ENCODE assay signal across 15 cellular contexts in genomic region chr11:108246309-108246708, GRCh38.
"Had no signal": no experiment of that assay in that cellular context is flagged by ENCODE, and none has a peak within 500 bp of the region (broad histone marks: within the 10 kb centered on the region; RNA-seq: fewer than 3 reads in every experiment).

No MANE protein-coding gene starts in this region.

- H3K27me3 ChIP-seq: ascending aorta, gastrocnemius medialis, heart left ventricle, neural progenitor cell, ovary, tibial artery had no signal

- H3K27ac ChIP-seq: ascending aorta, gastrocnemius medialis, heart left ventricle, neural progenitor cell, ovary, tibial artery had no signal

- H3K4me1 ChIP-seq: ascending aorta, gastrocnemius medialis, heart left ventricle, neural progenitor cell, tibial artery had no signal

- H3K27me3 Mint-ChIP-seq: activated CD4-positive, alpha-beta memory T cell treated with anti-CD3 and anti-CD28 coated beads, Interleukin-2, amount 10 ng/mL, durations not matched to agents 7 days and 5 days had no signal

- H3K36me3 ChIP-seq: ovary had no signal

- H3K4me2 ChIP-seq: neural progenitor cell had no signal

- FAIRE-seq: bronchial epithelial cell, urothelium cell line had no signal

- H3K4me3 Mint-ChIP-seq: activated CD4-positive, alpha-beta memory T cell treated with anti-CD3 and anti-CD28 coated beads, Interleukin-2, amount 10 ng/mL, durations not matched to agents 7 days and 5 days; endodermal cell; neural progenitor cell had no signal

- H2AFZ ChIP-seq: neural progenitor cell had no signal

- H3K4me1 Mint-ChIP-seq: endodermal cell, neural progenitor cell had no signal

- H3K4me3 ChIP-seq: ascending aorta, gastrocnemius medialis, heart left ventricle, neural progenitor cell, ovary, tibial artery had no signal

- DNase-seq: activated CD4-positive, alpha-beta memory T cell treated with anti-CD3 and anti-CD28 coated beads, Interleukin-2, amount 10 ng/mL, durations not matched to agents 7 days and 5 days; activated CD4-positive, alpha-beta T cell treated with anti-CD3 and anti-CD28 coated beads for 1 hour; activated CD8-positive, alpha-beta memory T cell treated with anti-CD3 and anti-CD28 coated beads, Interleukin-2, amount 50 U/mL, for 4 hours; dermis blood vessel endothelial cell; endodermal cell; gastrocnemius medialis; heart left ventricle; ovary; stimulated activated CD4-positive, alpha-beta T cell treated with anti-CD3 and anti-CD28 coated beads, Interleukin-2, amount 100 ng/mL, for 24 hours; T-helper 9 cell; tibial artery had no signal

- H3K9me3 Mint-ChIP-seq: activated CD4-positive, alpha-beta memory T cell treated with anti-CD3 and anti-CD28 coated beads, Interleukin-2, amount 10 ng/mL, durations not matched to agents 7 days and 5 days; endodermal cell; neural progenitor cell had no signal

- H3K9me3 ChIP-seq: ascending aorta, gastrocnemius medialis, heart left ventricle, ovary, tibial artery had no signal

- ATAC-seq: gastrocnemius medialis, heart left ventricle had no signal

- H3K27ac Mint-ChIP-seq: activated CD4-positive, alpha-beta memory T cell treated with anti-CD3 and anti-CD28 coated beads, Interleukin-2, amount 10 ng/mL, durations not matched to agents 7 days and 5 days; endodermal cell; neural progenitor cell had no signal

- H3K9ac ChIP-seq: neural progenitor cell had no signal
